Comparison of ENCODE assay signal across 6 cellular contexts in genomic region chr6:170159040-170159965, GRCh38.
"Had no signal": no experiment of that assay in that cellular context is flagged by ENCODE, and none has a peak within 500 bp of the region (broad histone marks: within the 10 kb centered on the region; RNA-seq: fewer than 3 reads in every experiment).

No MANE protein-coding gene starts in this region.

- DNase-seq: activated CD4-positive, alpha-beta T cell treated with anti-CD3 and anti-CD28 coated beads, Interleukin-2, amount 50 U/mL, for 48 hours; activated gamma-delta T cell treated with Interleukin-2 at 50 U/mL for 16 hours; dermis blood vessel endothelial cell; immature natural killer cell had no signal

- FAIRE-seq: bronchial epithelial cell, TTC549 had no signal
